8 cellular contexts compared by ENCODE assay signal in the genomic region with DNA sequence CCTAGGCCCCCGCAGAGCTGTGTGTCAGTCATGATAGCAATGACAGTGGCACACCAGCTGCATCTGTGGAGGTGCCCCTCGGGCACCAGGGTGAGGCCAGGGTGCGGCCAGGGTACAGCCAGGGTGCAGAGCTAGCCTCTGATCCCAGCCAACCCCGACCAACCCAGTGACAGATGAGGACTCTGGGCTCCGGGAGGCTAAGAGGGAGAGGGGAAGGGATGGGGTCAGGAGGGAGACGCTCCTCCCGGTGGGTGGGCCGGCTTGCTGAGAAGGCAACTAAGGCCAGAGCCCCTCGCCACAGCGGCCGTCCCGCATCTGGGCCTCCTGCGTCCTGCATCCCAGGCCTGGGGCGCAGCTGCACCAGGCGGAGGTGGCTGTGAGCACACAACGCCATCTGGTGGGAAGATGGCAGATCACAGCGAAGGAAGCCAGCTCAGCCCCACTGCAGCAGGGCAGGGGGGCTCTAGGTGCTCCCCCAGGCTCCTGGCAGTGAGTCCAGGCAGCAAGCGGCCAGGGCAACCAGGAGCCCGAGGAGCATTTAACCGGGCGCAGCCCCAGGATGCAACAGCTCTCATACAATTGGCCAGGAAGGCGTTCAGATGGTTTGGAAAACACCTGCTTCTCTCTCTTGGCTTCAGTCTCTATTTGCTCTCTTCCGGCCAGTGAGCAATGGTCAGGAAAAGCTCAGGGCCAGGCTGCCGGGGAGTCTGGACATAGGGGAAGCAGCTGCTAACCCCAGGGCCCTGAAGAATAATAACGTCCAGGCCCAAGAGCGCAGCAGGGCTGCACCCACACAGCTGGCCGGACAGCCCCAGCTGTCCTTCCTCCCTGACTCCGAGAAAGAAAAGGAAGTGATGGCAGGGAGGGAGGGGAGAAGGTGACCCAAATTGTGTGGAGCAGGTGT.
DNase-seq lines count a peak whose midpoint lies in the region; ATAC-seq and TF ChIP-seq lines count a peak whose summit lies in the region.

No MANE protein-coding gene starts in this region.

- no peaks in the 10 kb centered on the region for H3K4me1 ChIP-seq in RWPE2 (ENCODE audit: insufficient read depth, poor library complexity, severe bottlenecking)
- no peaks in the 10 kb centered on the region for H3K4me1 ChIP-seq in lower lobe of right lung

- H3K4me3 ChIP-seq in RWPE2 (ENCODE audit: severe bottlenecking) = no peak overlapping the region
- no peak overlapping the region for H3K4me3 ChIP-seq in coronary artery
- no peak overlapping the region for H3K4me3 ChIP-seq in lower lobe of right lung

- intact Hi-C loops in lower lobe of right lung (cut with DNase I) = no loop called here

- H3K27me3 Mint-ChIP-seq in type B pancreatic cell = peaks cover 19% of the 10 kb centered on the region

- no peaks in the 10 kb centered on the region for H3K4me1 Mint-ChIP-seq in type B pancreatic cell (ENCODE audit: unreplicated experiment)

- H3K9me3 Mint-ChIP-seq in type B pancreatic cell = peaks cover 4% of the 10 kb centered on the region

- ATAC-seq in HG03442 (IDR thresholded peaks at IDR 0.05; ENCODE audit: unreplicated experiment) = peak; percentile 64
- peak; percentile 77 for ATAC-seq in RWPE2 (ENCODE audit: low read depth)
- peak; percentile 46 to 64 for ATAC-seq in lower lobe of right lung
- no peak for ATAC-seq in GM19452 (IDR thresholded peaks at IDR 0.05; ENCODE audit: unreplicated experiment)

- no peak overlapping the region for H3K27ac Mint-ChIP-seq in type B pancreatic cell

- H3K4me3 Mint-ChIP-seq in type B pancreatic cell = no peak overlapping the region

- H3K9me3 ChIP-seq in RWPE2 (ENCODE audit: severe bottlenecking) (no peaks in the 10 kb centered on the region), lower lobe of right lung (no peaks in the 10 kb centered on the region)

- H3K36me3 Mint-ChIP-seq in type B pancreatic cell = no peaks in the 10 kb centered on the region

- no peaks in the 10 kb centered on the region for H3K27me3 ChIP-seq in RWPE2 (ENCODE audit: insufficient read depth, poor library complexity, severe bottlenecking)
- peaks cover 30% of the 10 kb centered on the region for H3K27me3 ChIP-seq in lower lobe of right lung (ENCODE audit: low read depth)

- DNase-seq in EH (ENCODE audit: low read depth) = peak; percentile 47
- DNase-seq in RWPE2 (ENCODE audit: low spot score) = no peak
- DNase-seq in coronary artery (ENCODE audit: low spot score) = no peak
- no peak for DNase-seq in lower lobe of right lung
- DNase-seq in type B pancreatic cell (ENCODE audit: extremely low spot score, unreplicated experiment) = no peak
- no peak for DNase-seq in activated gamma-delta T cell (lab: John Stamatoyannopoulos, UW)

- no peaks in the 10 kb centered on the region for H3K36me3 ChIP-seq in RWPE2 (ENCODE audit: low read depth)
- no peaks in the 10 kb centered on the region for H3K36me3 ChIP-seq in lower lobe of right lung

- peak; percentile 99 for TF ChIP-seq CTCF in RWPE2 (IDR thresholded peaks at IDR 0.05; ENCODE audit: poor library complexity, severe bottlenecking)
- peak; percentile 60 for TF ChIP-seq CTCF in coronary artery (IDR thresholded peaks at IDR 0.05)
- peak; percentile 67 for TF ChIP-seq CTCF in lower lobe of right lung (IDR thresholded peaks at IDR 0.05)
- peak; percentile 88 for TF ChIP-seq CTCF in type B pancreatic cell (conservative IDR thresholded peaks at IDR 0.05)

- H3K27ac ChIP-seq in RWPE2 (ENCODE audit: poor library complexity, severe bottlenecking) (no peak overlapping the region), coronary artery (no peak overlapping the region), lower lobe of right lung (no peak overlapping the region)
